ENCODE assay signal across 8 cellular contexts in the genomic region with DNA sequence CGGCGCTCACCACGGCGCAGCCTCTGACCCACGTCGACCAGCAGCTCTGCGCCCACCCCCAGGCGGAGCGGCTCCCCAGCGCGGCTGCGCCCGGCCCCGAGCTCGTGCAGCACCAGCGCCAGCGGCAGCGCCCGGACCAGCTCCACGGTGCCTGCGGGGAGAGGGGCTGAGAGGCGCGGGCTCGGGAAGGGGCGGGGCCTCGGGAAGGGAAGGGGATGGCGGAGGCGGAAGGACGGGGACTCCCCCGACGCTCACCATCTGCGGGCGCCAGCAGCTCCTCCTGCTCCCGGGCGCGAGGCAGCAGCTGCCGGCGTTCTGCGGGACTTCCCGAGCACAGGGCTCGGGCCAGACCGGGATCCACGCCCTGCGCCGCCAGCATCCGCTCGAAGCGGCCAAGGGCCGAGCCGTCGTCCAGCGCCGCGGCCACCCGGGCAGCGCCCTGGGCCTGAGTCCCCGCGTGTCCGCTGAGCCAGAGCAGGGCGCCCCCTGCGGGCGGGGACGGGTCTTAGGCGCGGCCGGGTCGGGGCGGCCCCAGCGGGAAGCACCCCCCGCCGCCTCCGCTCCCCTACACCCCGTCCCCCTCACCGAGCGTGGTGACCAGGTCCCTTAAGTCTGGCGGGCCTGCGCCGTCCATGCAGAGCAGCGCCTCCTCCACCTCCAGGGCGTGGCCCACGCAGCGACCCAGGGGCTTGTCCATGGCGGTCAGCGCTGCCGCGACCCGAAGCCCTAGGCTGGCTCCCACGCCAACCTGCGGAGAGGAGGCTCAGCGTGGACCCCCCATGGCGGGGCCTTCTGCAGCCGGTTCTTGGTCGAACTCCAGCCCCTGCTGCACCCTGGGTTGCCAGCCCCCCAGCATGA. TPM values are rescaled to one million over a fixed set of nuclear protein-coding genes. Genes with fewer than 3 reads are reported as not detected.
DNase-seq lines count a peak whose midpoint lies in the region; ATAC-seq and TF ChIP-seq lines count a peak whose summit lies in the region.

No MANE protein-coding gene starts in this region.

- H4K20me1 ChIP-seq in PC-9 (ENCODE audit: insufficient read depth) = peaks cover 24% of the 10 kb centered on the region

- peaks cover 21 to 44% (median 37%) of the 10 kb centered on the region in 4 donors for H3K4me1 Mint-ChIP-seq in naive thymus-derived CD8-positive, alpha-beta T cell
- peaks cover 26% of the 10 kb centered on the region for H3K4me1 Mint-ChIP-seq in stimulated activated naive CD8-positive, alpha-beta T cell treated with anti-CD3 and anti-CD28 coated beads, Interleukin-15, Interleukin-2, amounts not matched to agents 100 ng/mL and 50 ng/mL, for 24 hours (ENCODE audit: low read depth)

- H3K36me3 ChIP-seq in PC-9 (ENCODE audit: low read depth) = peaks cover 5% of the 10 kb centered on the region

- POLR2A ChIA-PET in PC-9 (lab: Charles Lee; ENCODE audit: unreplicated experiment) = interaction anchor here (0.6 to 1.4 kb wide), 6 partner anchors 12 to 174 kb away, joined by 3 to 27 read pairs (median 4); a partner anchor contains a TSS
- POLR2A ChIA-PET in naive thymus-derived CD8-positive, alpha-beta T cell (lab: Charles Lee) = interaction anchor here (0.6 to 6.6 kb wide), 32 partner anchors 9 to 334 kb away, joined by 3 to 128 read pairs (median 6); a partner anchor contains a TSS

- CTCF ChIA-PET in PC-9 (lab: Charles Lee) = interaction anchor here (0.6 to 2.6 kb wide), 12 partner anchors 13 to 377 kb away, joined by 3 to 14 read pairs (median 4); a partner anchor contains a TSS

- H3F3A ChIP-seq in PC-9 (ENCODE audit: insufficient read depth, low read depth) = peaks cover 62% of the 10 kb centered on the region

- H3K4me3 ChIP-seq in PC-9 = peak overlapping the region; percentile 96

- H3K4me3 Mint-ChIP-seq in naive thymus-derived CD8-positive, alpha-beta T cell = peak overlapping the region; percentile 59 to 85 (median 72)
- peak overlapping the region; percentile 84 for H3K4me3 Mint-ChIP-seq in stimulated activated naive CD8-positive, alpha-beta T cell treated with anti-CD3 and anti-CD28 coated beads, Interleukin-15, Interleukin-2, amounts not matched to agents 100 ng/mL and 50 ng/mL, for 24 hours

- H3K9me3 Mint-ChIP-seq in naive thymus-derived CD8-positive, alpha-beta T cell = no peaks in the 10 kb centered on the region
- no peaks in the 10 kb centered on the region for H3K9me3 Mint-ChIP-seq in stimulated activated naive CD8-positive, alpha-beta T cell treated with anti-CD3 and anti-CD28 coated beads, Interleukin-15, Interleukin-2, amounts not matched to agents 100 ng/mL and 50 ng/mL, for 24 hours

- H3K4me1 ChIP-seq in PC-9 (replicated peaks; ENCODE audit: insufficient read depth) = peaks cover 23% of the 10 kb centered on the region

- H3K9me3 ChIP-seq in PC-9 (ENCODE audit: insufficient read depth, low read depth) = no peaks in the 10 kb centered on the region

- peaks cover 23% of the 10 kb centered on the region for H3K79me2 ChIP-seq in PC-9 (ENCODE audit: low read depth)

- intact Hi-C loops in PC-9 (cut with micrococcal nuclease; ENCODE audit: unreplicated experiment) = loop anchor here (2.0 kb wide), 3 partner anchors 17 to 95 kb away; a partner anchor contains a TSS

- H3K36me3 Mint-ChIP-seq in naive thymus-derived CD8-positive, alpha-beta T cell = peaks cover 0 to 6% (median 0%) of the 10 kb centered on the region in 3 donors
- H3K36me3 Mint-ChIP-seq in stimulated activated naive CD8-positive, alpha-beta T cell treated with anti-CD3 and anti-CD28 coated beads, Interleukin-15, Interleukin-2, amounts not matched to agents 100 ng/mL and 50 ng/mL, for 24 hours (ENCODE audit: low read depth) = peaks cover 23% of the 10 kb centered on the region

- peak; percentile 87 for TF ChIP-seq CTCF in PC-9 (conservative IDR thresholded peaks at IDR 0.05)

- no peaks in the 10 kb centered on the region for H3K27me3 ChIP-seq in PC-9 (ENCODE audit: insufficient read depth, low read depth)

- H3K27me3 Mint-ChIP-seq in naive thymus-derived CD8-positive, alpha-beta T cell = peaks cover 0 to 3% (median 0%) of the 10 kb centered on the region in 5 donors
- H3K27me3 Mint-ChIP-seq in stimulated activated naive CD8-positive, alpha-beta T cell treated with anti-CD3 and anti-CD28 coated beads, Interleukin-15, Interleukin-2, amounts not matched to agents 100 ng/mL and 50 ng/mL, for 24 hours = no peaks in the 10 kb centered on the region

- ATAC-seq in GM19438 (IDR thresholded peaks at IDR 0.05; ENCODE audit: low read depth, unreplicated experiment) (peak; percentile 29), HG03565 (IDR thresholded peaks at IDR 0.05; ENCODE audit: unreplicated experiment) (peak; percentile 17)
- ATAC-seq in naive thymus-derived CD8-positive, alpha-beta T cell = peak; percentile 43 to 47

- peak overlapping the region; percentile 94 for H3K4me2 ChIP-seq in PC-9

- H3K27ac Mint-ChIP-seq in naive thymus-derived CD8-positive, alpha-beta T cell = peak overlapping the region in 9 of 10 donors; percentile 69 to 94 (median 78)
- peak overlapping the region; percentile 87 for H3K27ac Mint-ChIP-seq in stimulated activated naive CD8-positive, alpha-beta T cell treated with anti-CD3 and anti-CD28 coated beads, Interleukin-15, Interleukin-2, amounts not matched to agents 100 ng/mL and 50 ng/mL, for 24 hours

- H3K27ac ChIP-seq in PC-9 = peak overlapping the region; percentile 56

- no TSS peak for BruUV-seq in PC-9 (replicated peaks; lab: Mats Ljungman, UMichigan)

- no peaks in the 10 kb centered on the region for H3K9me2 ChIP-seq in PC-9 (ENCODE audit: insufficient read depth)

- DNase-seq in COLO829 (ENCODE audit: low spot score) = peak; percentile 76
- peak; percentile 62 to 76 for DNase-seq in PC-9
- peak; percentile 67 for DNase-seq in activated T-helper 1 cell treated with Interleukin-2 at 50 U/mL for 16 hours (ENCODE audit: low read depth)
- peak; percentile 79 for DNase-seq in fibroblast of gingiva (ENCODE audit: low read depth)
- DNase-seq in naive thymus-derived CD8-positive, alpha-beta T cell = peak; percentile 69 to 86 (median 76)

- H2AFZ ChIP-seq in PC-9 = peak overlapping the region; percentile 85

RNA-seq across cellular contexts. Expression of a gene that starts 0.8 kb away (rescaled TPM):
- total RNA-seq in PC-9 (2021) = 3.0 and 6.1 TPM in 2 replicates
- total RNA-seq in naive thymus-derived CD8-positive, alpha-beta T cell = 1 to 10 TPM in 1 of 2 experiments, not detected in 1; 2.7 TPM
- 1 to 10 TPM; 4.0 to 8.3 (median 6.8) TPM for polyA plus RNA-seq in naive thymus-derived CD8-positive, alpha-beta T cell

RNA-seq across cellular contexts. Expression of a gene that starts 3.6 kb away (rescaled TPM):
- 5.9 and 16.5 TPM in 2 replicates for total RNA-seq in PC-9 (2021)
- total RNA-seq in naive thymus-derived CD8-positive, alpha-beta T cell = 1 to 10 TPM; 2.1 to 3.4 TPM
- 1 to 10 TPM; 1.9 to 5.5 (median 3.1) TPM for polyA plus RNA-seq in naive thymus-derived CD8-positive, alpha-beta T cell

RNA-seq across cellular contexts. Expression of a gene that starts 18.2 kb away (rescaled TPM):
- 58.8 and 62.9 TPM in 2 replicates for total RNA-seq in PC-9 (2021)
- total RNA-seq in naive thymus-derived CD8-positive, alpha-beta T cell = 10 to 100 TPM; 77.9 to 81.9 TPM
- polyA plus RNA-seq in naive thymus-derived CD8-positive, alpha-beta T cell = 10 to 100 TPM; 34.8 to 41.5 (median 40.1) TPM

RNA-seq across cellular contexts. Expression of a gene that starts 18.7 kb away (rescaled TPM):
- 37.3 and 52.2 TPM in 2 replicates for total RNA-seq in PC-9 (2021)
- total RNA-seq in naive thymus-derived CD8-positive, alpha-beta T cell = 100 to 1,000 TPM; 120 to 128 TPM
- 10 to 100 TPM; 15.1 to 19.6 (median 17.6) TPM for polyA plus RNA-seq in naive thymus-derived CD8-positive, alpha-beta T cell

RNA-seq across cellular contexts. Expression of a gene that starts 19.5 kb away (rescaled TPM):
- total RNA-seq in PC-9 (2021) = 0.72 and 4.7 TPM in 2 replicates
- total RNA-seq in naive thymus-derived CD8-positive, alpha-beta T cell = 1 to 10 TPM; 5.7 to 6.2 TPM
- 1 to 10 TPM; 5.3 to 7.9 (median 6.5) TPM for polyA plus RNA-seq in naive thymus-derived CD8-positive, alpha-beta T cell

Comparison
In these comparisons a context has a peak if more than half of its experiments do, and no peak if none do; other contexts are left out.
1. Peak in every context shown above with its lines: DNase-seq, ATAC-seq, H3K4me3 ChIP-seq and H3K27ac ChIP-seq.